In genomic region chr2:206276169-206276927, GRCh38 we compare ENCODE assay signal across 8 cellular contexts. TPM values are rescaled to one million over a fixed set of nuclear protein-coding genes. Genes with fewer than 3 reads are reported as not detected.
DNase-seq lines count a peak whose midpoint lies in the region; ATAC-seq and TF ChIP-seq lines count a peak whose summit lies in the region.

No MANE protein-coding gene starts in this region.

- H3K4me1 ChIP-seq in PC-3 (ENCODE audit: insufficient read depth, low read length) (no peaks in the 10 kb centered on the region), endodermal cell (ENCODE audit: control insufficient read depth, insufficient read depth, low read length) (no peaks in the 10 kb centered on the region)

- no peak overlapping the region for H3K27ac Mint-ChIP-seq in activated naive CD4-positive, alpha-beta T cell treated with anti-CD3 and anti-CD28 coated beads, Interleukin-2, amount 50 U/mL, for 24 hours
- H3K27ac Mint-ChIP-seq in endodermal cell: peak overlapping the region; percentile 61

- H4K20me1 ChIP-seq in PC-3 (ENCODE audit: low read length): no peaks in the 10 kb centered on the region

- H3K27me3 ChIP-seq in PC-3 (ENCODE audit: low read length) (peaks cover 47% of the 10 kb centered on the region), endodermal cell (ENCODE audit: control insufficient read depth, insufficient read depth, low read length, poor library complexity, severe bottlenecking) (no peaks in the 10 kb centered on the region)

- TF ChIP-seq CTCF in PC-3 (conservative IDR thresholded peaks at IDR 0.05; ENCODE audit: low read depth, low read length): no peak
- TF ChIP-seq CTCF in endodermal cell (conservative IDR thresholded peaks at IDR 0.05): no peak

- peaks cover 9% of the 10 kb centered on the region for H3K9me3 Mint-ChIP-seq in activated naive CD4-positive, alpha-beta T cell treated with anti-CD3 and anti-CD28 coated beads, Interleukin-2, amount 50 U/mL, for 24 hours
- H3K9me3 Mint-ChIP-seq in endodermal cell: no peaks in the 10 kb centered on the region

- 17 to 20% methylated on average over 3 to 12 of the region's 12 CpGs for WGBS in endodermal cell (ENCODE audit: insufficient coverage in 1 of 2, insufficient read length in 1 of 2), 2 experiments

- ATAC-seq in PC-3 (no peak), GM21381 (IDR thresholded peaks at IDR 0.05; ENCODE audit: unreplicated experiment) (no peak), GM21786 (IDR thresholded peaks at IDR 0.05; ENCODE audit: unreplicated experiment) (no peak), HG02970 (IDR thresholded peaks at IDR 0.05; ENCODE audit: low FRiP score, unreplicated experiment) (no peak)

- no TSS peak for BruUV-seq in PC-3 (replicated peaks; lab: Mats Ljungman, UMichigan)

- no peaks in the 10 kb centered on the region for H3K9me2 ChIP-seq in PC-3 (replicated peaks; ENCODE audit: low read length)

- H3K4me3 ChIP-seq in PC-3 (ENCODE audit: low read length) (peak overlapping the region; percentile 62), endodermal cell (ENCODE audit: low read length) (peak overlapping the region; percentile 78), skeletal muscle cell (ENCODE audit: low read depth, low read length) (peak overlapping the region; percentile 57)

- peak overlapping the region; percentile 78 for H3K4me2 ChIP-seq in PC-3 (ENCODE audit: low read length)

- H3F3A ChIP-seq in PC-3 (ENCODE audit: low read length, unreplicated experiment): no peaks in the 10 kb centered on the region

- peaks cover 2% of the 10 kb centered on the region for H3K36me3 Mint-ChIP-seq in activated naive CD4-positive, alpha-beta T cell treated with anti-CD3 and anti-CD28 coated beads, Interleukin-2, amount 50 U/mL, for 24 hours
- peaks cover 3% of the 10 kb centered on the region for H3K36me3 Mint-ChIP-seq in endodermal cell (ENCODE audit: low read depth)

- H3K79me2 ChIP-seq in PC-3 (ENCODE audit: low read length): peaks cover 14% of the 10 kb centered on the region

- no peak overlapping the region for H3K27ac ChIP-seq in PC-3 (ENCODE audit: low read length)
- H3K27ac ChIP-seq in endodermal cell (ENCODE audit: low read depth, low read length): no peak overlapping the region

- H3K4me3 Mint-ChIP-seq in activated naive CD4-positive, alpha-beta T cell treated with anti-CD3 and anti-CD28 coated beads, Interleukin-2, amount 50 U/mL, for 24 hours: peak overlapping the region; percentile 90
- peak overlapping the region; percentile 90 for H3K4me3 Mint-ChIP-seq in endodermal cell

- no peaks in the 10 kb centered on the region for H3K9me3 ChIP-seq in PC-3 (ENCODE audit: low read length)
- no peaks in the 10 kb centered on the region for H3K9me3 ChIP-seq in endodermal cell (ENCODE audit: control insufficient read depth, low read length)

- POLR2A ChIA-PET in PC-3 (lab: Charles Lee; ENCODE audit: unreplicated experiment): no interaction called here

- no peaks in the 10 kb centered on the region for H3K36me3 ChIP-seq in PC-3 (ENCODE audit: low read depth, low read length)
- H3K36me3 ChIP-seq in endodermal cell (ENCODE audit: control insufficient read depth, insufficient read depth, low read length): no peaks in the 10 kb centered on the region

- peak overlapping the region; percentile 67; the same call in 1 of the 2 replicates for H3K9ac ChIP-seq in PC-3 (ENCODE audit: low read length)
- H3K9ac ChIP-seq in endodermal cell (ENCODE audit: extremely low read depth, low read length, poor library complexity, severe bottlenecking): peak overlapping the region; percentile 65

- DNase-seq in activated naive CD4-positive, alpha-beta T cell treated with anti-CD3 and anti-CD28 coated beads, Interleukin-2, amount 50 U/mL, for 16 hours: no peak
- no peak for DNase-seq in PC-3
- no peak for DNase-seq in endodermal cell
- DNase-seq in skeletal muscle cell (ENCODE audit: low read depth): no peak

- H3K4me1 Mint-ChIP-seq in activated naive CD4-positive, alpha-beta T cell treated with anti-CD3 and anti-CD28 coated beads, Interleukin-2, amount 50 U/mL, for 24 hours: peaks cover 22% of the 10 kb centered on the region
- H3K4me1 Mint-ChIP-seq in endodermal cell: peaks cover 21% of the 10 kb centered on the region

- intact Hi-C loops in PC-3 (cut with micrococcal nuclease): loop anchor here (5.0 kb wide), 1 partner anchor 114 kb away; no protein-coding TSS in a partner anchor

- CTCF ChIA-PET in PC-3 (lab: Charles Lee): no interaction called here

- no peak overlapping the region for H2AFZ ChIP-seq in PC-3 (ENCODE audit: low read length)

- H3K27me3 Mint-ChIP-seq in activated naive CD4-positive, alpha-beta T cell treated with anti-CD3 and anti-CD28 coated beads, Interleukin-2, amount 50 U/mL, for 24 hours: peaks cover 29% of the 10 kb centered on the region
- peaks cover 6% of the 10 kb centered on the region for H3K27me3 Mint-ChIP-seq in endodermal cell (ENCODE audit: insufficient read depth)

RNA-seq across cellular contexts. Expression of gene ZDBF2, which starts 1.9 kb away (rescaled TPM):
- 1.9 and 4.2 TPM in 2 replicates for total RNA-seq in PC-3 (2014; rRNA removed)
- total RNA-seq in endodermal cell: 10 to 100 TPM; 14.1 to 27.0 TPM
- 17.0 TPM for polyA plus RNA-seq in endodermal cell (2013, experiment 1 of 2)
- polyA plus RNA-seq in endodermal cell (2013, experiment 2 of 2): 17.5 TPM
